Comparison of ENCODE assay signal across 9 cellular contexts in the genomic region with DNA sequence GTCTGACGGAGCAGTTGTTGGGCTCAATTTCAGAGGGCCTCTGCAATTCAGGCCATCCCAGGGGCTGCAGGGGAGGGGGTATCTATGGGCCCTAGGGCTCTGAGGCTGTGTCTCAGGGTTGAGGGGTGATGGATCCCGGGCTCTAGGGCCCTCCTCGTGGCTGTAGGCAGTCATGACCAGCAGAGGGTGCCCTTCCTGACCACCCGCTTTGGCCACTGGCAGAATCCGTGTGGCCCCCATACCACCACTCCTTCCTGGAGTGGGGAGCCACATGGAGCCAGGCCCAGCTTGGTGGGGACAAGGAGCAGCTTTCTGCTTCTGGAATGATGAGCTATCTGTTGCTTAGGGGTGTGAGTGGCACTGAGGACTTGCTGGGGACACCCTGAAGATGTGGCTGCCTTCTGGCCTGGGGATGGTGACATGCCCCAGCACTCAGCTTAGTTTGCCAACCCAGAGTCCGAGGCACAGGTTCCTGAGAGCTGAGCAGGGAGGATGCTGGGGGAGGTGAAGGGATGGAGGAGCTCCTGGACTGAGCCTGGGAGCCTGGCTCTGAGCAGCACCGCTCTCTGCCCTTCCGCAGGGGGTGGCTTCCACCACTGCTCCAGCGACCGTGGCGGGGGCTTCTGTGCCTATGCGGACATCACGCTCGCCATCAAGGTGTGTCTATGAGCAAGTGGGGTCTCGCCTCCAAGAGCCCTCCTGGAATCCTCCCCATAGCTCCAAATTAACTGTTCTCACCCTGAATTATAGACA. TPM values are rescaled to one million over a fixed set of nuclear protein-coding genes. Genes with fewer than 3 reads are reported as not detected.
A peak's percentile ranks its signal among the peaks of the same experiment; 100 is the strongest.
DNase-seq lines count a peak whose midpoint lies in the region; ATAC-seq and TF ChIP-seq lines count a peak whose summit lies in the region.
"Had no signal": no experiment of that assay in that cellular context is flagged by ENCODE, and none has a peak within 500 bp of the region (broad histone marks: within the 10 kb centered on the region; RNA-seq: fewer than 3 reads in every experiment).

No MANE protein-coding gene starts in this region.

- peak; percentile 82 for TF ChIP-seq CTCF in Panc1 (IDR thresholded peaks at IDR 0.05)
- TF ChIP-seq CTCF in cardiac muscle cell (IDR thresholded peaks at IDR 0.05; ENCODE audit: low read depth, low read length): peak; percentile 71
- TF ChIP-seq CTCF in upper lobe of right lung (IDR thresholded peaks at IDR 0.05): peak; percentile 40

- CTCF ChIA-PET in Panc1 (lab: Charles Lee): interaction anchor here (1.0 to 3.1 kb wide), 3 partner anchors 60 to 148 kb away, joined by 3 to 12 read pairs (median 3); no protein-coding TSS in a partner anchor

- H3K4me3 ChIP-seq in Panc1 (ENCODE audit: low read depth in 2 of 2, low read length in 2 of 2) (no peak overlapping the region), cardiac muscle cell (no peak overlapping the region), upper lobe of right lung (no peak overlapping the region)
- H3K4me3 ChIP-seq: gastroesophageal sphincter had no signal

- H3K36me3 ChIP-seq in Panc1 (ENCODE audit: control insufficient read depth, insufficient read depth, low read length): no peaks in the 10 kb centered on the region
- H3K36me3 ChIP-seq in cardiac muscle cell: no peaks in the 10 kb centered on the region
- H3K36me3 ChIP-seq in upper lobe of right lung: no peaks in the 10 kb centered on the region

- intact Hi-C loops in Right ventricle myocardium inferior (cut with DNase I) (loop anchor here (5.0 kb wide), 1 partner anchor 47 kb away; the partner anchor contains the start of gene FBLN2), cardiac septum (cut with DNase I) (no loop called here), Panc1 (cut with micrococcal nuclease; ENCODE audit: unreplicated experiment) (no loop called here), upper lobe of right lung (cut with DNase I) (no loop called here)

- no TSS peak for BruUV-seq in Panc1 (replicated peaks; lab: Mats Ljungman, UMichigan)

- H3K27me3 ChIP-seq in Panc1 (ENCODE audit: control insufficient read depth, insufficient read depth, low read length) (no peaks in the 10 kb centered on the region), cardiac muscle cell (no peaks in the 10 kb centered on the region), upper lobe of right lung (no peaks in the 10 kb centered on the region)
- H3K27me3 ChIP-seq: gastroesophageal sphincter had no signal

- no peak for ATAC-seq in Right ventricle myocardium inferior
- peak; percentile 46; the same call in 1 of the 2 replicates for ATAC-seq in Panc1
- no peak for ATAC-seq in upper lobe of right lung
- ATAC-seq in HG03097 (IDR thresholded peaks at IDR 0.05; ENCODE audit: low FRiP score, unreplicated experiment): no peak
- ATAC-seq in GM21717 (IDR thresholded peaks at IDR 0.05; ENCODE audit: unreplicated experiment): no peak
- ATAC-seq in HG03520 (IDR thresholded peaks at IDR 0.05; ENCODE audit: unreplicated experiment): no peak
- ATAC-seq: gastroesophageal sphincter had no signal

- in situ Hi-C loops in Panc1 (cut with HindIII; ENCODE audit: low pct_unique_long_range_greater_than_20kb, low sequenced_read_pairs): no loop called here

- DNase-seq in Right ventricle myocardium inferior (ENCODE audit: missing footprints) (peak; percentile 37), cardiac septum (ENCODE audit: low spot score) (no peak), Panc1 (ENCODE audit: low read depth, low spot score) (no peak), cardiac muscle cell (ENCODE audit: low read depth in 1 of 2, low spot score in 1 of 2) (peak; percentile 29 to 56), upper lobe of right lung (peak; percentile 56)

- H3K4me1 ChIP-seq in Panc1 (ENCODE audit: control insufficient read depth, insufficient read depth, low read length): peaks cover 5% of the 10 kb centered on the region
- H3K4me1 ChIP-seq in cardiac muscle cell (ENCODE audit: low read depth): peaks cover 4% of the 10 kb centered on the region
- H3K4me1 ChIP-seq in upper lobe of right lung: peaks cover 6% of the 10 kb centered on the region

- POLR2A ChIA-PET in Panc1 (lab: Charles Lee): no interaction called here

- no peaks in the 10 kb centered on the region for H3K9me3 ChIP-seq in Panc1 (ENCODE audit: control insufficient read depth, insufficient read depth, low read depth, low read length)
- no peaks in the 10 kb centered on the region for H3K9me3 ChIP-seq in cardiac muscle cell (ENCODE audit: low read depth)
- no peaks in the 10 kb centered on the region for H3K9me3 ChIP-seq in upper lobe of right lung
- H3K9me3 ChIP-seq: gastroesophageal sphincter had no signal

- H3K27ac ChIP-seq in Panc1 (ENCODE audit: low read length) (no peak overlapping the region), cardiac muscle cell (no peak overlapping the region), upper lobe of right lung (no peak overlapping the region)
- H3K27ac ChIP-seq: gastroesophageal sphincter had no signal

RNA-seq across cellular contexts. Expression of gene HDAC11, which starts 20.2 kb away (rescaled TPM):
- 37.5 TPM for total RNA-seq in Right ventricle myocardium inferior
- total RNA-seq in cardiac septum: 30.7 TPM
- total RNA-seq in Panc1 (2021; ENCODE audit: unreplicated experiment): 10.6 TPM
- polyA plus RNA-seq in Panc1 (2012; ENCODE audit: insufficient read length): 21.6 TPM
- total RNA-seq in cardiac muscle cell: 35.3 and 35.7 TPM in 2 replicates
- 27.1 and 41.4 TPM in 2 replicates for polyA plus RNA-seq in cardiac muscle cell
- total RNA-seq in upper lobe of right lung: 15.0 TPM

RNA-seq across cellular contexts. Expression of gene FBLN2, which starts 48.6 kb away (rescaled TPM):
- total RNA-seq in Right ventricle myocardium inferior (81.1 TPM), cardiac septum (64.6 TPM), Panc1 (2021; ENCODE audit: unreplicated experiment) (0.44 TPM), cardiac muscle cell (24.9 and 42.4 TPM in 2 replicates), upper lobe of right lung (32.9 TPM)
- 0.87 TPM for polyA plus RNA-seq in Panc1 (2012; ENCODE audit: insufficient read length)
- polyA plus RNA-seq in cardiac muscle cell: 19.3 and 33.5 TPM in 2 replicates

Comparison
In these comparisons a context has a peak if more than half of its experiments do, and no peak if none do; other contexts are left out.
1. DNase-seq: peak in Right ventricle myocardium inferior (single experiment), cardiac muscle cell (2 of 2) and upper lobe of right lung (single experiment); none in cardiac septum (single experiment) and Panc1 (single experiment).
2. RNA of gene FBLN2, which starts 48.6 kb away (total RNA-seq): 81.1 TPM in Right ventricle myocardium inferior (single experiment), 64.6 TPM in cardiac septum (single experiment), 24.9 to 42.4 TPM in cardiac muscle cell and 32.9 TPM in upper lobe of right lung (single experiment); 0.44 TPM in Panc1 (single experiment); every median in the first group is over 10 times any median in the second.
3. Peak in every context shown above with its lines, with median percentiles within 50 percentile points of each other: CTCF ChIP-seq.